Comparison of ENCODE assay signal across 30 cellular contexts in the genomic region with DNA sequence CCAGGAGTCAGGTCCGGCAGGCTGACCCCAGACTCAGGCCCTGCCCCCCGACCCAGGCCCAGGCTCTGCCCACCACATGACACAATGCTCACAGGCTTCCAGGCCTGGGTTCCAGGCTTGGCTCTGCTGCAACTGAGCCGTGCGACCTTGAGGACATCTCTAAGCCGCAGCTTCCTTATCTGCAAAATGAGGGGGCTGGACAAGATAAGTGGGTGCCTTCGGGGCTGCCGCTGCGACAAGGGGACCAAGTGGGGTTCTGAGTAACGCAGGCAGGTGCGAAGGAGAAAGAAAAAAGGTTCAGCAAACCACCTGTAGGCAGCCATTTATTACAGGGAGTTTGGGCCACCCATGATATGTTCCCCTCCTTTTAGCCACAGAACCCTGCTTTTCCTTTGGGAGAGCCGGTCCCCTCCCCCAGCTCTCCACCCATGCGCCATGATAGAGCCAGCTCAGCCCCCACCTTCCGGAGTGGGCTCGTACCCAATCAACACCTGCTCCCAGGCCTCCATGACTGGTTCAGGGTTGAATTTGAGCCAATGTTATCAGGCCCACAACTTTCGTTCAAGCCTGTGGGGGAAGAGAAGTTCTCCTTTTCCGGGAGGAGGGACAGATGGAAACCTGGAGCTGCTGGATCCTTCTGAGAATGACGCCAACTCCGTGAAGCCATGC. TPM values are rescaled to one million over a fixed set of nuclear protein-coding genes. Genes with fewer than 3 reads are reported as not detected.
DNase-seq lines count a peak whose midpoint lies in the region; FAIRE-seq and TF ChIP-seq lines count a peak whose summit lies in the region.
"Had no signal": no experiment of that assay in that cellular context is flagged by ENCODE, and none has a peak within 500 bp of the region (broad histone marks: within the 10 kb centered on the region; RNA-seq: fewer than 3 reads in every experiment).

No MANE protein-coding gene starts in this region.

- TF ChIP-seq EP300 in stomach (IDR thresholded peaks at IDR 0.05), result no peak

- no peaks in the 10 kb centered on the region for H3K4me1 ChIP-seq in CD8-positive, alpha-beta memory T cell (ENCODE audit: insufficient read depth, low read length)
- H3K4me1 ChIP-seq in NT2/D1 (ENCODE audit: insufficient read depth, insufficient read length) (peaks cover 27% of the 10 kb centered on the region), stomach (peaks cover 0 to 7% (median 0%) of the 10 kb centered on the region in 4 donors)
- H3K4me1 ChIP-seq: prostate gland, sigmoid colon had no signal

- peaks cover 4 to 6% of the 10 kb centered on the region in 2 donors for H3K27me3 Mint-ChIP-seq in CD8-positive, alpha-beta memory T cell

- no peak overlapping the region for H3K4me3 ChIP-seq in CD8-positive, alpha-beta memory T cell (ENCODE audit: low read length)
- H3K4me3 ChIP-seq in NT2/D1 (ENCODE audit: insufficient read length, low read depth), result no peak overlapping the region
- H3K4me3 ChIP-seq in bronchial epithelial cell (ENCODE audit: low read depth, low read length), result no peak overlapping the region
- H3K4me3 ChIP-seq in H7 (ENCODE audit: insufficient read depth, low read depth, low read length), result no peak overlapping the region
- no peak overlapping the region for H3K4me3 ChIP-seq in stomach
- H3K4me3 ChIP-seq: gastrocnemius medialis, hepatocyte, neural progenitor cell, prostate gland, sigmoid colon had no signal

- H3K9me3 Mint-ChIP-seq in CD8-positive, alpha-beta memory T cell, result no peaks in the 10 kb centered on the region
- H3K9me3 Mint-ChIP-seq: activated T-cell treated with anti-CD3 and anti-CD28 coated beads, Interleukin-2, amount 50 U/mL, for 72 hours; neural progenitor cell had no signal

- intact Hi-C loops in stomach (cut with DNase I; ENCODE audit: low total_unique reads), result no loop called here

- TF ChIP-seq POLR2A in stomach (IDR thresholded peaks at IDR 0.05), result no peak

- H3K4me3 Mint-ChIP-seq in CD8-positive, alpha-beta memory T cell, result no peak overlapping the region
- H3K4me3 Mint-ChIP-seq: activated T-cell treated with anti-CD3 and anti-CD28 coated beads, Interleukin-2, amount 50 U/mL, for 72 hours; B cell; neural progenitor cell had no signal

- no peaks in the 10 kb centered on the region for H3K4me1 Mint-ChIP-seq in CD8-positive, alpha-beta memory T cell
- H3K4me1 Mint-ChIP-seq: B cell had no signal

- CTCF ChIA-PET in CD8-positive, alpha-beta memory T cell (lab: Charles Lee), result no interaction called here

- H3K27ac ChIP-seq in CD8-positive, alpha-beta memory T cell (ENCODE audit: low read depth, low read length), result peak overlapping the region; percentile 31
- no peak overlapping the region for H3K27ac ChIP-seq in stomach
- H3K27ac ChIP-seq: gastrocnemius medialis, hepatocyte, neural progenitor cell, prostate gland, sigmoid colon had no signal

- FAIRE-seq in bronchial epithelial cell (lab: Jason Lieb, UNC), result peak; percentile 70
- FAIRE-seq: GM12891 had no signal

- POLR2A ChIA-PET in CD8-positive, alpha-beta memory T cell (lab: Charles Lee), result no interaction called here

- peak overlapping the region; percentile 8 for H3K9ac ChIP-seq in NT2/D1 (ENCODE audit: insufficient read length, low read depth)
- H3K9ac ChIP-seq: neural progenitor cell had no signal

- H3K36me3 ChIP-seq in CD8-positive, alpha-beta memory T cell (ENCODE audit: insufficient read depth, low read length), result no peaks in the 10 kb centered on the region
- no peaks in the 10 kb centered on the region for H3K36me3 ChIP-seq in NT2/D1 (ENCODE audit: insufficient read depth, insufficient read length, low read length)
- no peaks in the 10 kb centered on the region for H3K36me3 ChIP-seq in bronchial epithelial cell (ENCODE audit: control insufficient read depth, insufficient read depth, low read length)
- no peaks in the 10 kb centered on the region for H3K36me3 ChIP-seq in H7 (replicated peaks; ENCODE audit: control insufficient read depth, insufficient read depth, low read length)
- no peaks in the 10 kb centered on the region for H3K36me3 ChIP-seq in stomach
- H3K36me3 ChIP-seq: gastrocnemius medialis, neural progenitor cell, prostate gland, sigmoid colon had no signal

- no peaks in the 10 kb centered on the region for H3K27me3 ChIP-seq in CD8-positive, alpha-beta memory T cell (ENCODE audit: insufficient read depth, low read length, poor library complexity, severe bottlenecking)
- no peaks in the 10 kb centered on the region for H3K27me3 ChIP-seq in NT2/D1 (ENCODE audit: insufficient read depth, insufficient read length)
- no peaks in the 10 kb centered on the region for H3K27me3 ChIP-seq in bronchial epithelial cell (ENCODE audit: control insufficient read depth, insufficient read depth, low read length)
- H3K27me3 ChIP-seq in H7 (ENCODE audit: control insufficient read depth, insufficient read depth, low read length), result no peaks in the 10 kb centered on the region
- H3K27me3 ChIP-seq in stomach, result peaks cover 0 to 4% (median 0%) of the 10 kb centered on the region in 3 donors
- H3K27me3 ChIP-seq: gastrocnemius medialis, hepatocyte, neural progenitor cell had no signal

- no peaks in the 10 kb centered on the region for H3K36me3 Mint-ChIP-seq in CD8-positive, alpha-beta memory T cell
- H3K36me3 Mint-ChIP-seq: neural progenitor cell had no signal

- WGBS in stomach, 5 donors, result 75 to 86% (median 78%) methylated on average over 18 of the region's 18 CpGs

- no peak for DNase-seq in CD8-positive, alpha-beta memory T cell
- no peak for DNase-seq in NT2/D1 (ENCODE audit: low read depth, low spot score)
- no peak for DNase-seq in bronchial epithelial cell (ENCODE audit: low read depth)
- peak; percentile 55 for DNase-seq in middle frontal gyrus (ENCODE audit: extremely low spot score, low spot score)
- no peak for DNase-seq in H7
- no peak for DNase-seq in stomach
- DNase-seq in NCI-H187 (lab: John Stamatoyannopoulos, UW), result no peak
- DNase-seq in retina, result no peak
- DNase-seq: ACHN; activated CD4-positive, alpha-beta T cell treated with anti-CD3 and anti-CD28 coated beads, Interleukin-2, amount 50 U/mL, for 48 hours; activated CD4-positive, CD25-positive, alpha-beta regulatory T cell treated with anti-CD3 and anti-CD28 coated beads, Interleukin-2, amount 50 U/mL, for 72 hours; activated naive CD4-positive, alpha-beta T cell; activated T-cell treated with anti-CD3 and anti-CD28 coated beads, Interleukin-2, amount 50 U/mL, for 72 hours; cerebellar nuclear complex; DMS153; gastrocnemius medialis; HCEC 1CT; left colon; MV-4-11; NCI-H1436 treated with DMSO at 0.1 percent for 48 hours; RPMI8226; sigmoid colon; stimulated activated CD4-positive, alpha-beta T cell treated with anti-CD3 and anti-CD28 coated beads, Interleukin-12 subunit alpha, Interleukin-12 subunit beta, amount 100 ng/mL, for 4 hours; stimulated activated CD4-positive, alpha-beta T cell treated with anti-CD3 and anti-CD28 coated beads, Interleukin-2, amount 100 ng/mL, for 48 hours; T-helper 1 cell had no signal

- no peaks in the 10 kb centered on the region for H3K9me3 ChIP-seq in CD8-positive, alpha-beta memory T cell (ENCODE audit: low read length)
- H3K9me3 ChIP-seq in NT2/D1 (ENCODE audit: insufficient read depth, low read length), result no peaks in the 10 kb centered on the region
- no peaks in the 10 kb centered on the region for H3K9me3 ChIP-seq in stomach
- H3K9me3 ChIP-seq: gastrocnemius medialis, prostate gland, sigmoid colon had no signal

- H3K27ac Mint-ChIP-seq in CD8-positive, alpha-beta memory T cell, result no peak overlapping the region
- H3K27ac Mint-ChIP-seq: activated T-cell treated with anti-CD3 and anti-CD28 coated beads, Interleukin-2, amount 50 U/mL, for 72 hours; B cell; neural progenitor cell had no signal

- no peak for TF ChIP-seq CTCF in bronchial epithelial cell (IDR thresholded peaks at IDR 0.05; ENCODE audit: insufficient read depth, low read length, severe bottlenecking)
- no peak for TF ChIP-seq CTCF in stomach (IDR thresholded peaks at IDR 0.05)

RNA-seq across cellular contexts. Expression of gene RTN4RL1, which starts 38.2 kb away (rescaled TPM):
- total RNA-seq in CD8-positive, alpha-beta memory T cell, result 1 to 10 TPM; 1.0 to 1.2 TPM
- 0.32 TPM for polyA plus RNA-seq in CD8-positive, alpha-beta memory T cell
- total RNA-seq in bronchial epithelial cell, result 0.13 and 0.26 TPM in 2 replicates
- 4.0 and 7.0 TPM in 2 replicates for total RNA-seq in H7 (2014; rRNA removed; shearing (Covaris generic))
- total RNA-seq in stomach, result under 1 TPM in 2 of 5 donors, not detected in 3; 0.58 to 0.92 TPM
- under 1 TPM in 2 of 3 donors, not detected in 1; 0.50 to 0.85 TPM for polyA plus RNA-seq in stomach

RNA-seq across cellular contexts. Expression of gene DPH1, which starts 43.0 kb away (rescaled TPM):
- 10 to 100 TPM; 38.5 to 43.8 TPM for total RNA-seq in CD8-positive, alpha-beta memory T cell
- polyA plus RNA-seq in CD8-positive, alpha-beta memory T cell, result 33.2 TPM
- total RNA-seq in bronchial epithelial cell (10.8 and 14.7 TPM in 2 replicates), stomach (100 to 1,000 TPM in 2 of 5 donors, 10 to 100 TPM in 3; 26.1 to 188 (median 95.0) TPM)
- 37.0 and 53.6 TPM in 2 replicates for total RNA-seq in H7 (2014; rRNA removed; shearing (Covaris generic))
- 10 to 100 TPM; 11.6 to 27.9 (median 17.7) TPM for polyA plus RNA-seq in stomach

RNA-seq across cellular contexts. Expression of gene OVCA2, which starts 54.9 kb away (rescaled TPM):
- 10 to 100 TPM; 54.2 to 56.2 TPM for total RNA-seq in CD8-positive, alpha-beta memory T cell
- 60.0 TPM for polyA plus RNA-seq in CD8-positive, alpha-beta memory T cell
- total RNA-seq in bronchial epithelial cell (54.4 and 69.0 TPM in 2 replicates), stomach (10 to 100 TPM in 3 of 5 donors, 1 to 10 TPM in 1, not detected in 1; 3.1 to 31.9 (median 17.3) TPM)
- 23.1 and 25.1 TPM in 2 replicates for total RNA-seq in H7 (2014; rRNA removed; shearing (Covaris generic))
- polyA plus RNA-seq in stomach, result 10 to 100 TPM; 60.3 to 83.4 (median 66.7) TPM
